Comparison of ENCODE assay signal across 16 cellular contexts in genomic region chr1:32438777-32439176, GRCh38. TPM values are rescaled to one million over a fixed set of nuclear protein-coding genes. Genes with fewer than 3 reads are reported as not detected.
"Had no signal": no experiment of that assay in that cellular context is flagged by ENCODE, and none has a peak within 500 bp of the region (broad histone marks: within the 10 kb centered on the region; RNA-seq: fewer than 3 reads in every experiment).

No MANE protein-coding gene starts in this region.

RNA-seq across cellular contexts. Expression of gene ZBTB8B, which starts 26.1 kb away (rescaled TPM):
- total RNA-seq: activated CD4-positive, alpha-beta memory T cell treated with anti-CD3 and anti-CD28 coated beads for 36 hours; activated CD4-positive, alpha-beta T cell treated with anti-CD3 and anti-CD28 coated beads, Interleukin-2, amount 10 ng/mL, durations not matched to agents 24 days and 14 days; activated CD8-positive, alpha-beta memory T cell treated with anti-CD3 and anti-CD28 coated beads for 36 hours; activated CD8-positive, alpha-beta T cell treated with anti-CD3 and anti-CD28 coated beads for 36 hours; activated naive CD4-positive, alpha-beta T cell treated with anti-CD3 and anti-CD28 coated beads for 36 hours; activated naive CD4-positive, alpha-beta T cell treated with anti-CD3 and anti-CD28 coated beads, Interleukin-2, amount 50 U/mL, for 72 hours; activated naive CD8-positive, alpha-beta T cell treated with anti-CD3 and anti-CD28 coated beads for 36 hours; activated T-cell treated with anti-CD3 and anti-CD28 coated beads, Interleukin-2, amount 50 U/mL, for 4 hours; activated T-cell treated with anti-CD3 and anti-CD28 coated beads, Interleukin-2, amount 50 U/mL, for 72 hours; activated T-helper 1 cell treated with anti-CD3 and anti-CD28 coated beads, Interleukin-12 subunit alpha, Interleukin-12 subunit beta, Interleukin-2, Interleukin-4 antibody, amounts not matched to agents 30 ng/mL and 10 ng/mL and 1 ng/mL, durations not matched to agents 14 hours and 24 hours and 36 hours; activated T-helper 17 cell treated with anti-CD3 and anti-CD28 coated beads, Interleukin-2, amount 50 U/mL, for 72 hours; cardiac septum; T-helper 1 cell treated with Interleukin-12 subunit alpha and Interleukin-12 subunit beta and Interleukin-4 antibody, amounts not matched to agents 30 ng/mL and 1 ng/mL, for 36 hours; T-helper 17 cell; T-helper 2 cell treated with Interferon-gamma antibody and Interleukin-4, amounts not matched to agents 100 ng/mL and 5 ng/mL, for 36 hours had no signal
- polyA plus RNA-seq: aorta had no signal
